Comparison of ENCODE assay signal across 16 cellular contexts in the genomic region with DNA sequence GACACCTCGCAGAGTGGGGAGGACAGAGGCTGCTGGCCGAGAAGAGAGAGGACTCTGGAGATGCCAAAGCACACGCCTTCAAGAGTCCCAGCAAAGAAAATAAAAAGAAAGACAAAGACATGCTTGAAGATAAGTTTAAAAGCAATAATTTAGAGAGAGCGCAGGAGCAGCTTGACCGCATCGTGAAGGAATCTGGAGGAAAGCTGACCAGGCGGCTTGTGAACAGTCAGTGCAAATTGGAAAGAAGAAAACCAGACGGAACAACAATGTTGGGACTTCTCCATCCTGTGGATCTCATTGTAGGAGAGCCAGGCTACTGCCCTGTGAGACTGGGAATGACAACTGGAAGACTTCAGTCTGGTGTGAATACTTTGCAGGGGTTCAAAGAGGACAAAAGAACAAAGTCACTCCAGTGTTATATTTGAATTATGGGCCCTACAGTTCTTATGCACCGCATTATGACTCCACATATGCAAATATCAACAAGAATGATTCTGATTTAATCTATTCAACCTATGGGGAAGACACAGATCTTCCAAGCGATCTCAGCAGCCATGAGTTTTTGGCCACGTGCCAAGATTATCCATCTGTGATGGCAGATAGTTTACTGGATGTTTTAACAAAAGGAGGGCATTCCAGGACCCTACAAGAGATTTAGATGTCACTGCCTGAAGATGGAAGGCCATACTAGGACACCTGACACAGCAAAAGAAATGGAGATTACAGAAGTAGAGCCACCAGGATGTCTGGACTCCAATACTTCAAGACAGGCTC. TPM values are rescaled to one million over a fixed set of nuclear protein-coding genes. Genes with fewer than 3 reads are reported as not detected.
A peak's percentile ranks its signal among the peaks of the same experiment; 100 is the strongest.
DNase-seq lines count a peak whose midpoint lies in the region; ATAC-seq, FAIRE-seq and TF ChIP-seq lines count a peak whose summit lies in the region.
"Had no signal": no experiment of that assay in that cellular context is flagged by ENCODE, and none has a peak within 500 bp of the region (broad histone marks: within the 10 kb centered on the region; RNA-seq: fewer than 3 reads in every experiment).

No MANE protein-coding gene starts in this region.

- H4K91ac ChIP-seq in trophoblast cell (ENCODE audit: low read depth, low read length) = no peak overlapping the region

- H3K4me3 Mint-ChIP-seq in activated T-helper 1 cell treated with anti-CD3 and anti-CD28 coated beads, Interleukin-12 subunit alpha, Interleukin-12 subunit beta, Interleukin-2, Interleukin-4 antibody, amounts not matched to agents 30 ng/mL and 10 ng/mL and 1 ng/mL, durations not matched to agents 14 hours and 24 hours and 36 hours = no peak overlapping the region
- no peak overlapping the region for H3K4me3 Mint-ChIP-seq in CD8-positive, alpha-beta memory T cell
- H3K4me3 Mint-ChIP-seq: GM23338, HFFc6 had no signal

- BruUV-seq in K562 (replicated peaks; lab: Mats Ljungman, UMichigan) = no TSS peak

- H3K4ac ChIP-seq in trophoblast cell (ENCODE audit: low read depth, low read length) = no peak overlapping the region

- no peak for TF ChIP-seq CTCF in DND-41 (IDR thresholded peaks at IDR 0.05; ENCODE audit: borderline replicate concordance, extremely low read depth, low read length, poor library complexity, severe bottlenecking)
- TF ChIP-seq CTCF in K562 (IDR thresholded peaks at IDR 0.05 in 2 of 3, conservative IDR thresholded peaks at IDR 0.05 in 1 of 3; ENCODE audit: insufficient read depth in 2 of 3, low read depth in 1 of 3, low read length in 3 of 3) = no peak

- H3K27me3 ChIP-seq in DND-41 (ENCODE audit: insufficient read depth, low read length, poor library complexity) (no peaks in the 10 kb centered on the region), K562 (ENCODE audit: control insufficient read depth in 2 of 2, insufficient read depth in 2 of 2, low read length in 2 of 2) (no peaks in the 10 kb centered on the region), trophoblast cell (ENCODE audit: insufficient read depth, low read length) (no peaks in the 10 kb centered on the region)
- H3K27me3 ChIP-seq in CD8-positive, alpha-beta memory T cell (ENCODE audit: insufficient read depth, low read length, poor library complexity, severe bottlenecking) = no peaks in the 10 kb centered on the region

- intact Hi-C loops in K562 (cut with micrococcal nuclease) = no loop called here
- intact Hi-C loops in activated T-helper 1 cell treated with anti-CD3 and anti-CD28 coated beads, Interleukin-12 subunit alpha, Interleukin-12 subunit beta, Interleukin-2, Interleukin-4 antibody, amounts not matched to agents 30 ng/mL and 10 ng/mL and 1 ng/mL, durations not matched to agents 14 hours and 24 hours and 36 hours (cut with micrococcal nuclease) = no loop called here

- H3K9me3 ChIP-seq in DND-41 (ENCODE audit: insufficient read depth, low read length, severe bottlenecking) = no peaks in the 10 kb centered on the region
- peaks cover 4% of the 10 kb centered on the region; the same call in 1 of the 2 replicates for H3K9me3 ChIP-seq in K562 (replicated peaks; ENCODE audit: control insufficient read depth, insufficient read depth, low read depth, low read length)
- no peaks in the 10 kb centered on the region for H3K9me3 ChIP-seq in trophoblast cell (ENCODE audit: insufficient read depth, low read depth, low read length)
- no peaks in the 10 kb centered on the region for H3K9me3 ChIP-seq in CD8-positive, alpha-beta memory T cell (ENCODE audit: low read length)

- no peak overlapping the region for H3K18ac ChIP-seq in trophoblast cell (ENCODE audit: low read length)

- H3K36me3 Mint-ChIP-seq in activated T-helper 1 cell treated with anti-CD3 and anti-CD28 coated beads, Interleukin-12 subunit alpha, Interleukin-12 subunit beta, Interleukin-2, Interleukin-4 antibody, amounts not matched to agents 30 ng/mL and 10 ng/mL and 1 ng/mL, durations not matched to agents 14 hours and 24 hours and 36 hours (ENCODE audit: low read depth) = peaks cover 29% of the 10 kb centered on the region
- peaks cover 11 to 27% (median 17%) of the 10 kb centered on the region in 3 donors for H3K36me3 Mint-ChIP-seq in CD8-positive, alpha-beta memory T cell

- H3K14ac ChIP-seq in trophoblast cell (ENCODE audit: low read length) = no peak overlapping the region

- H4K12ac ChIP-seq in trophoblast cell (ENCODE audit: low read depth, low read length) = no peak overlapping the region

- no peak overlapping the region for H3K9ac ChIP-seq in DND-41 (ENCODE audit: low read depth, low read length)
- no peak overlapping the region for H3K9ac ChIP-seq in K562 (ENCODE audit: insufficient read depth in 1 of 2, low read depth in 2 of 2, low read length in 2 of 2)
- H3K9ac ChIP-seq in trophoblast cell (ENCODE audit: low read length) = no peak overlapping the region

- no peaks in the 10 kb centered on the region for H3K79me1 ChIP-seq in trophoblast cell (ENCODE audit: low read length)

- peaks cover 14% of the 10 kb centered on the region for H3K9me3 Mint-ChIP-seq in activated T-helper 1 cell treated with anti-CD3 and anti-CD28 coated beads, Interleukin-12 subunit alpha, Interleukin-12 subunit beta, Interleukin-2, Interleukin-4 antibody, amounts not matched to agents 30 ng/mL and 10 ng/mL and 1 ng/mL, durations not matched to agents 14 hours and 24 hours and 36 hours
- peaks cover 10 to 23% (median 16%) of the 10 kb centered on the region in 5 donors for H3K9me3 Mint-ChIP-seq in CD8-positive, alpha-beta memory T cell

- 81% methylated on average over 11 of the region's 11 CpGs for WGBS in K562 (ENCODE audit: insufficient coverage, low coverage, missing lambda C conversion rate)
- WGBS in trophoblast cell (ENCODE audit: extremely low coverage, insufficient coverage, insufficient read length) = no CpG with 5 or more reads among the region's 11 CpGs

- peak; percentile 61 for DNase-seq in NCI-H2171 treated with DMSO at 0.1 percent for 48 hours (lab: John Stamatoyannopoulos, UW)
- no peak for DNase-seq in NCI-H2171 (lab: John Stamatoyannopoulos, UW)
- DNase-seq in DND-41 = no peak
- DNase-seq in K562 (ENCODE audit: extremely low read depth in 1 of 4, low spot score in 3 of 4) = peak in 1 of 4 experiments; percentile 16
- no peak for DNase-seq in trophoblast cell
- DNase-seq in activated T-helper 1 cell treated with anti-CD3 and anti-CD28 coated beads, Interleukin-12 subunit alpha, Interleukin-12 subunit beta, Interleukin-2, Interleukin-4 antibody, amounts not matched to agents 30 ng/mL and 10 ng/mL and 1 ng/mL, durations not matched to agents 14 hours and 24 hours and 36 hours (ENCODE audit: low spot score) = no peak
- DNase-seq in NCI-H2227 treated with DMSO at 0.1 percent for 48 hours (lab: John Stamatoyannopoulos, UW) = no peak
- DNase-seq in CD8-positive, alpha-beta memory T cell = no peak
- DNase-seq: C1 segment of cervical spinal cord, HFFc6, MM.1S, NCI-H1105, NCI-H1694 treated with DMSO at 0.1 percent for 48 hours, NCI-H524 treated with DMSO at 0.1 percent for 48 hours had no signal

- no peak for TF ChIP-seq EP300 in K562 (IDR thresholded peaks at IDR 0.05; ENCODE audit: low read length)

- in situ Hi-C loops in K562 (cut with MboI) = no loop called here

- CTCF ChIA-PET in K562 (lab: Yijun Ruan, JAX; ENCODE audit: low intra/inter-chr PET ratio) = no interaction called here
- CTCF ChIA-PET in CD8-positive, alpha-beta memory T cell (lab: Charles Lee) = no interaction called here

- ATAC-seq in DND-41 (ENCODE audit: insufficient read depth, low read depth) (no peak), K562 (no peak; the same call in 2 of the 3 replicates)
- ATAC-seq: GM23338, Right ventricle myocardium inferior had no signal

- no peaks in the 10 kb centered on the region for H3K27me3 Mint-ChIP-seq in activated T-helper 1 cell treated with anti-CD3 and anti-CD28 coated beads, Interleukin-12 subunit alpha, Interleukin-12 subunit beta, Interleukin-2, Interleukin-4 antibody, amounts not matched to agents 30 ng/mL and 10 ng/mL and 1 ng/mL, durations not matched to agents 14 hours and 24 hours and 36 hours (ENCODE audit: insufficient read depth)
- H3K27me3 Mint-ChIP-seq in CD8-positive, alpha-beta memory T cell = no peaks in the 10 kb centered on the region

- H4K8ac ChIP-seq in trophoblast cell (ENCODE audit: low read depth, low read length) = no peak overlapping the region

- no peak overlapping the region for H2AK5ac ChIP-seq in trophoblast cell (ENCODE audit: low read length)

- 0 out of 4 replicates have a peak, but pooled peaks of 1 of the 2 experiments have one; percentile 8 for TF ChIP-seq RAD21 in K562 (CRISPR knock-in tag; conservative IDR thresholded peaks at IDR 0.05 in 1 of 2, IDR thresholded peaks at IDR 0.05 in 1 of 2)

- H3K4me2 ChIP-seq in DND-41 (ENCODE audit: insufficient read depth, low read length) = no peak overlapping the region
- no peak overlapping the region for H3K4me2 ChIP-seq in K562 (ENCODE audit: insufficient read depth, low read length)
- peak overlapping the region; percentile 10 for H3K4me2 ChIP-seq in trophoblast cell (ENCODE audit: low read length)
- H3K4me2 ChIP-seq: GM23338 had no signal

- no peak overlapping the region for H3K4me3 ChIP-seq in DND-41 (ENCODE audit: low read depth in 1 of 2, low read length in 2 of 2)
- H3K4me3 ChIP-seq in K562 = no peak overlapping the region
- H3K4me3 ChIP-seq in trophoblast cell (ENCODE audit: low read depth, low read length) = no peak overlapping the region
- H3K4me3 ChIP-seq in CD8-positive, alpha-beta memory T cell (ENCODE audit: low read length) = no peak overlapping the region
- H3K4me3 ChIP-seq: GM23338 had no signal

- H3K23ac ChIP-seq in trophoblast cell (ENCODE audit: low read length) = no peak overlapping the region

- H3K36me3 ChIP-seq in DND-41 (ENCODE audit: insufficient read depth, low read length) (0 out of 2 replicates have a peak, but pooled peaks cover 5% of the 10 kb centered on the region), K562 (ENCODE audit: control insufficient read depth, insufficient read depth, low read length) (0 out of 3 replicates have a peak, but pooled peaks cover 2% of the 10 kb centered on the region), trophoblast cell (ENCODE audit: control insufficient read depth in 1 of 2, insufficient read depth in 2 of 2, low read length in 2 of 2) (no peaks in the 10 kb centered on the region)
- no peaks in the 10 kb centered on the region for H3K36me3 ChIP-seq in CD8-positive, alpha-beta memory T cell (ENCODE audit: insufficient read depth, low read length)

- H3K4me1 ChIP-seq in DND-41 (ENCODE audit: insufficient read depth, low read length) (peaks cover 22% of the 10 kb centered on the region), K562 (replicated peaks in 1 of 2; ENCODE audit: control insufficient read depth in 2 of 2, insufficient read depth in 2 of 2, low read length in 2 of 2) (no peaks in the 10 kb centered on the region), trophoblast cell (ENCODE audit: control insufficient read depth in 1 of 2, insufficient read depth in 2 of 2, low read length in 2 of 2) (peaks cover 0 to 6% of the 10 kb centered on the region in 2 experiments)
- H3K4me1 ChIP-seq in CD8-positive, alpha-beta memory T cell (ENCODE audit: insufficient read depth, low read length) = peaks cover 15% of the 10 kb centered on the region

- H2AFZ ChIP-seq in DND-41 (ENCODE audit: low read depth, low read length) (no peak overlapping the region), K562 (ENCODE audit: low read depth, low read length) (no peak overlapping the region), trophoblast cell (ENCODE audit: insufficient read depth, low read length, poor library complexity) (no peak overlapping the region)
- H2AFZ ChIP-seq: GM23338 had no signal

- H3K9me1 ChIP-seq in K562 (ENCODE audit: control insufficient read depth, insufficient read depth, low read length) = peaks cover 3% of the 10 kb centered on the region

- FAIRE-seq in K562 (lab: Jason Lieb, UNC) = no peak

- peaks cover 42% of the 10 kb centered on the region for H3K4me1 Mint-ChIP-seq in activated T-helper 1 cell treated with anti-CD3 and anti-CD28 coated beads, Interleukin-12 subunit alpha, Interleukin-12 subunit beta, Interleukin-2, Interleukin-4 antibody, amounts not matched to agents 30 ng/mL and 10 ng/mL and 1 ng/mL, durations not matched to agents 14 hours and 24 hours and 36 hours (ENCODE audit: low read depth)
- H3K4me1 Mint-ChIP-seq in CD8-positive, alpha-beta memory T cell = peaks cover 37 to 77% (median 60%) of the 10 kb centered on the region in 3 donors

- no peak for TF ChIP-seq POLR2A in K562 (conservative IDR thresholded peaks at IDR 0.05)

- no peak overlapping the region for H2BK12ac ChIP-seq in trophoblast cell (ENCODE audit: low read length)

- H2BK120ac ChIP-seq in trophoblast cell (ENCODE audit: insufficient read depth, low read length, poor library complexity) = no peak overlapping the region

- H4K20me1 ChIP-seq in DND-41 (ENCODE audit: insufficient read depth, low read length) (peaks cover 23% of the 10 kb centered on the region; the same call in 1 of the 2 replicates), K562 (replicated peaks; ENCODE audit: control insufficient read depth, insufficient read depth, low read length) (no peaks in the 10 kb centered on the region)

- no peak overlapping the region for H2BK5ac ChIP-seq in trophoblast cell (ENCODE audit: low read depth, low read length, poor library complexity)

- 0 out of 2 replicates have a peak overlapping the region, but pooled peaks have one; percentile 4 for H3K27ac ChIP-seq in DND-41 (ENCODE audit: low read length)
- no peak overlapping the region for H3K27ac ChIP-seq in K562 (ENCODE audit: extremely low read depth, low read depth, low read length)
- H3K27ac ChIP-seq in trophoblast cell (ENCODE audit: low read depth, low read length) = peak overlapping the region; percentile 8
- H3K27ac ChIP-seq in CD8-positive, alpha-beta memory T cell (ENCODE audit: low read depth, low read length) = no peak overlapping the region

- peaks cover 100% of the 10 kb centered on the region for H3K79me2 ChIP-seq in DND-41 (ENCODE audit: insufficient read depth, low read length)
- H3K79me2 ChIP-seq in K562 (ENCODE audit: control insufficient read depth, insufficient read depth, low read length) = peaks cover 88% of the 10 kb centered on the region
- peaks cover 2% of the 10 kb centered on the region for H3K79me2 ChIP-seq in trophoblast cell (ENCODE audit: control insufficient read depth, insufficient read depth, low read length, poor library complexity)

- POLR2A ChIA-PET in K562 (lab: Yijun Ruan, JAX) = no interaction called here
- POLR2A ChIA-PET in CD8-positive, alpha-beta memory T cell (lab: Charles Lee) = no interaction called here

- H3K27ac Mint-ChIP-seq in activated T-helper 1 cell treated with anti-CD3 and anti-CD28 coated beads, Interleukin-12 subunit alpha, Interleukin-12 subunit beta, Interleukin-2, Interleukin-4 antibody, amounts not matched to agents 30 ng/mL and 10 ng/mL and 1 ng/mL, durations not matched to agents 14 hours and 24 hours and 36 hours = no peak overlapping the region
- peak overlapping the region in 1 of 8 donors; percentile 16 for H3K27ac Mint-ChIP-seq in CD8-positive, alpha-beta memory T cell
- H3K27ac Mint-ChIP-seq: GM23338, HFFc6 had no signal

RNA-seq across cellular contexts. Expression of a gene that starts 52.2 kb away (rescaled TPM):
- 20.0 and 85.9 TPM in 2 replicates for total RNA-seq in K562 (2011; cell fraction: chromatin; rRNA removed; ENCODE audit: low replicate concordance)
- 9.3 and 16.7 TPM in 2 replicates for total RNA-seq in K562 (2011; cell fraction: nucleolus; rRNA removed)
- total RNA-seq in K562 (2011; cell fraction: nucleoplasm; rRNA removed) = 25.5 and 35.3 TPM in 2 replicates
- total RNA-seq in K562 (2014; rRNA removed) (13.0 and 14.4 TPM in 2 replicates), K562 (2014; rRNA removed; fragmentation: Illumina TruSeq; extraction: Trizol) (22.1 and 23.5 TPM in 2 replicates), K562 (2015; rRNA removed; fragmentation: Illumina TruSeq; extraction: Trizol) (22.5 and 24.4 TPM in 2 replicates), K562 (2021) (12.1 and 16.6 TPM in 2 replicates)
- polyA plus RNA-seq in K562 (2011; rRNA removed) (11.7 and 16.7 TPM in 2 replicates), K562 (2014; fragmentation: Illumina TruSeq; extraction: Trizol) (10.9 and 16.8 TPM in 2 replicates), K562 (2014; fragmentation: Nextera tagmentation; extraction: Ambion mirVana) (1 to 10 TPM; 5.5 to 6.2 TPM), K562 (2014; rRNA removed) (9.1 and 11.5 TPM in 2 replicates)
- polyA plus RNA-seq in K562 (2011; cell fraction: cytosol; rRNA removed) = 3.3 and 6.2 TPM in 2 replicates
- 9.2 and 12.9 TPM in 2 replicates for polyA plus RNA-seq in K562 (2011; cell fraction: nucleus; rRNA removed)
- polyA plus RNA-seq in K562 (2012) = 7.7 and 8.1 TPM in 2 replicates
- 40.9 and 47.2 TPM in 2 replicates for polyA minus RNA-seq in K562 (2011; rRNA and poly(A)+ RNA removed)
- 11.5 and 13.4 TPM in 2 replicates for polyA minus RNA-seq in K562 (2011; cell fraction: cytosol; rRNA and poly(A)+ RNA removed)
- 28.9 and 41.9 TPM in 2 replicates for polyA minus RNA-seq in K562 (2011; cell fraction: nucleus; rRNA and poly(A)+ RNA removed)
- polyA plus RNA-seq in trophoblast cell (2013) = 8.7 TPM in 2 replicates
- 18.3 and 23.3 TPM in 2 replicates for total RNA-seq in activated T-helper 1 cell treated with anti-CD3 and anti-CD28 coated beads, Interleukin-12 subunit alpha, Interleukin-12 subunit beta, Interleukin-2, Interleukin-4 antibody, amounts not matched to agents 30 ng/mL and 10 ng/mL and 1 ng/mL, durations not matched to agents 14 hours and 24 hours and 36 hours
- total RNA-seq in CD8-positive, alpha-beta memory T cell = 10 to 100 TPM; 20.8 to 27.0 TPM
- 16.5 TPM for polyA plus RNA-seq in CD8-positive, alpha-beta memory T cell

Comparison
In these comparisons a context has a peak if more than half of its experiments do, and no peak if none do; other contexts are left out.
1. H3K27ac ChIP-seq: peak in DND-41 (single experiment) and trophoblast cell (single experiment); none in K562 (single experiment) and CD8-positive, alpha-beta memory T cell (single experiment).